ENCODE assay signal across 33 cellular contexts in the genomic region with DNA sequence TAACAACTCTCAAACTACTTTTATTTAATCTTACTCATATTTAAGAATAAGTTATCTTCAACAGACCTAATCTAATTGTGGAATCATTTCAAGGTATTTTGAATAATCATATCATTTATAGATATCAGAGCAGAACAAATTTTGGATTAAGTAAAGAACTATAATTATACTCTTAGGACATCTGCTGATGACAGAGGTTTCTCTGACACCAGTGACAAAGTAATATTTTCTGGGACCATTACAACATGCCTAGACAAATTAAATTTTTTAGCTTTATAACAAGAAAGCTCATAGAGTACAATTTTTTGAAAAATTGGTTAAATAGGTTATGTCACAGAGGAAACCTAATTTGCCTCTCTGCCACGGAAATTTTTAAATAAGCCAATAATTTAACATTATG. TPM values are rescaled to one million over a fixed set of nuclear protein-coding genes. Genes with fewer than 3 reads are reported as not detected.
"Had no signal": no experiment of that assay in that cellular context is flagged by ENCODE, and none has a peak within 500 bp of the region (broad histone marks: within the 10 kb centered on the region; RNA-seq: fewer than 3 reads in every experiment).

No MANE protein-coding gene starts in this region.

- H3K36me3 ChIP-seq: adrenal gland, ascending aorta, brain microvascular endothelial cell, breast epithelium had no signal

- H3K27me3 ChIP-seq: adrenal gland, ascending aorta, body of pancreas, brain microvascular endothelial cell, breast epithelium, cardiac muscle cell had no signal

- ATAC-seq: activated naive CD4-positive, alpha-beta T cell treated with anti-CD3 and anti-CD28 coated beads, Interleukin-2, amount 50 U/mL, for 72 hours; activated naive CD8-positive, alpha-beta T cell treated with anti-CD3 and anti-CD28 coated beads, Interleukin-2, amount 50 U/mL, for 24 hours; activated T-cell treated with anti-CD3 and anti-CD28 coated beads, Interleukin-2, amount 50 U/mL, for 4 hours; activated T-cell treated with anti-CD3 and anti-CD28 coated beads, Interleukin-2, amount 50 U/mL, for 72 hours; activated T-helper 17 cell treated with anti-CD3 and anti-CD28 coated beads, Interleukin-2, amount 50 U/mL, for 72 hours; body of pancreas had no signal

- H3K9me3 ChIP-seq: body of pancreas, breast epithelium had no signal

- FAIRE-seq: astrocyte, bronchial epithelial cell had no signal

- H3K4me3 ChIP-seq: adrenal gland, ascending aorta, body of pancreas, breast epithelium, cardiac muscle cell had no signal

- H3K4me1 ChIP-seq: adrenal gland, ascending aorta, body of pancreas, breast epithelium had no signal

- DNase-seq: activated effector memory CD4-positive, alpha-beta T cell treated with anti-CD3 and anti-CD28 coated beads, Interleukin-2, amount 50 U/mL, for 16 hours; activated effector memory CD4-positive, alpha-beta T cell treated with Interleukin-2 at 50 U/mL for 16 hours; activated gamma-delta T cell; activated gamma-delta T cell treated with Interleukin-2 at 50 U/mL for 16 hours; activated naive CD4-positive, alpha-beta T cell; activated naive CD4-positive, alpha-beta T cell treated with anti-CD3 and anti-CD28 coated beads for 36 hours; activated naive CD4-positive, alpha-beta T cell treated with anti-CD3 and anti-CD28 coated beads, Interleukin-2, amount 10 ng/mL, durations not matched to agents 7 days and 5 days; activated naive CD4-positive, alpha-beta T cell treated with anti-CD3 and anti-CD28 coated beads, Interleukin-2, amount 50 U/mL, for 16 hours; activated naive CD4-positive, alpha-beta T cell treated with Interleukin-2 at 50 U/mL for 16 hours; activated naive CD8-positive, alpha-beta T cell treated with anti-CD3 and anti-CD28 coated beads for 36 hours; activated naive CD8-positive, alpha-beta T cell treated with anti-CD3 and anti-CD28 coated beads, Interleukin-2, amount 10 ng/mL, durations not matched to agents 7 days and 5 days; activated naive CD8-positive, alpha-beta T cell treated with anti-CD3 and anti-CD28 coated beads, Interleukin-2, amount 50 U/mL, for 24 hours; activated T-cell treated with anti-CD3 and anti-CD28 coated beads, Interleukin-2, amount 50 U/mL, for 1 hour; activated T-cell treated with anti-CD3 and anti-CD28 coated beads, Interleukin-2, amount 50 U/mL, for 24 hours; activated T-cell treated with anti-CD3 and anti-CD28 coated beads, Interleukin-2, amount 50 U/mL, for 4 hours; activated T-cell treated with anti-CD3 and anti-CD28 coated beads, Interleukin-2, amount 50 U/mL, for 48 hours; activated T-cell treated with anti-CD3 and anti-CD28 coated beads, Interleukin-2, amount 50 U/mL, for 72 hours; adrenal gland; amniotic stem cell; amygdala; anterior cingulate cortex; aorta; body of pancreas; brain microvascular endothelial cell; caudate nucleus; central memory CD4-positive, alpha-beta T cell had no signal

- H3K27ac ChIP-seq: adrenal gland, ascending aorta, body of pancreas, brain microvascular endothelial cell, breast epithelium had no signal

RNA-seq across cellular contexts. Expression of gene MYLK3, which starts 52.4 kb away (rescaled TPM):
- total RNA-seq: ascending aorta had no signal
